ENCODE assay signal across 16 cellular contexts in the genomic region with DNA sequence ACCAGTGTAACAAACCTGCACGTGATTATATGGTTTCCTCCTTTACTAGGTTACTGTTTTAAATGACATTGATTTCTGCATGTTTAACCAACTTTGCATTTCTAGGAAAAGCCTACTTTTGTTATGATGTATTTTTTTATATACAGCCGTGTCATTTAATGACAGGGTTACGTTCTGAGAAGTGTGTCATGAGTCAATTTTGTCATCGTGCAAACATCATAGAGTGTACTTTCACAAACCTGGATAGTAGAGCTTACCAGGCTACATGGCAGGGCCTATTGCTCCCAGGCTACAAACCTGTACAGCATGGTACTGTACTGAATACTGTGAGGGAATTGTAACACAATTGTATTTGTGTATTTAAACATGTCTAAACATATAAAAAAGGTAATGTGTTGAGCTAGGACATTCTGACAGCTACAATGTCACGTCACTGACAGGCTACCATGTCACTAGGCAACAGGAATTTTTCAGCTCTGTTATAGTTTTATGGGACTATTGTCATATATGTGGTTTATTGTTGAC.
A peak's percentile ranks its signal among the peaks of the same experiment; 100 is the strongest.
DNase-seq lines count a peak whose midpoint lies in the region; ATAC-seq, FAIRE-seq and TF ChIP-seq lines count a peak whose summit lies in the region.
"Had no signal": no experiment of that assay in that cellular context is flagged by ENCODE, and none has a peak within 500 bp of the region (broad histone marks: within the 10 kb centered on the region; RNA-seq: fewer than 3 reads in every experiment).

No MANE protein-coding gene starts in this region.

- no peak for DNase-seq in H54 (ENCODE audit: insufficient read length, low spot score)
- no peak for DNase-seq in activated T-helper 2 cell treated with anti-CD3 and anti-CD28 coated beads, Interferon-gamma antibody, Interleukin-2, Interleukin-4, amounts not matched to agents 10 μg/mL and 5 μg/mL and 100 μg/mL, durations not matched to agents 14 hours and 24 hours and 36 hours (ENCODE audit: low spot score)
- no peak for DNase-seq in pancreas
- no peak for DNase-seq in NCI-H187 (lab: John Stamatoyannopoulos, UW)
- DNase-seq: EL; NCI-H1105; NCI-H1694 treated with DMSO at 0.1 percent for 48 hours; NCI-H69; NK-92 treated with Interleukin-12 subunit alpha and Interleukin-12 subunit beta, amount 100 ng/mL, for 24 hours; SHP77 had no signal

- no peaks in the 10 kb centered on the region for H3K9me3 ChIP-seq in pancreas
- H3K9me3 ChIP-seq: HAP-1 had no signal

- H3K4me1 Mint-ChIP-seq in activated T-helper 2 cell treated with anti-CD3 and anti-CD28 coated beads, Interferon-gamma antibody, Interleukin-2, Interleukin-4, amounts not matched to agents 10 μg/mL and 5 μg/mL and 100 μg/mL, durations not matched to agents 14 hours and 24 hours and 36 hours (ENCODE audit: low read depth) = peaks cover 18% of the 10 kb centered on the region
- H3K4me1 Mint-ChIP-seq: CD4-positive, CD25-positive, alpha-beta regulatory T cell had no signal

- TF ChIP-seq POLR2A in H54 (IDR thresholded peaks at IDR 0.05; ENCODE audit: low read depth, low read length) = no peak

- WGBS in pancreas, 2 donors = 33 to 37% methylated on average over 5 of the region's 5 CpGs

- H3K27ac Mint-ChIP-seq in activated T-helper 2 cell treated with anti-CD3 and anti-CD28 coated beads, Interferon-gamma antibody, Interleukin-2, Interleukin-4, amounts not matched to agents 10 μg/mL and 5 μg/mL and 100 μg/mL, durations not matched to agents 14 hours and 24 hours and 36 hours = peak overlapping the region; percentile 57
- H3K27ac Mint-ChIP-seq: CD4-positive, CD25-positive, alpha-beta regulatory T cell had no signal

- peak; percentile 52 for FAIRE-seq in H54 (lab: Jason Lieb, UNC)
- no peak for FAIRE-seq in pancreas (lab: Jason Lieb, UNC)

- peaks cover 3% of the 10 kb centered on the region for H3K9me3 Mint-ChIP-seq in activated T-helper 2 cell treated with anti-CD3 and anti-CD28 coated beads, Interferon-gamma antibody, Interleukin-2, Interleukin-4, amounts not matched to agents 10 μg/mL and 5 μg/mL and 100 μg/mL, durations not matched to agents 14 hours and 24 hours and 36 hours

- H3K4me1 ChIP-seq in pancreas = peaks cover 0 to 13% (median 10%) of the 10 kb centered on the region in 3 donors
- H3K4me1 ChIP-seq: HAP-1 had no signal

- H3K4me3 ChIP-seq in pancreas = no peak overlapping the region
- H3K4me3 ChIP-seq: HAP-1 had no signal

- TF ChIP-seq CTCF in pancreas (IDR thresholded peaks at IDR 0.05) = no peak

- H3K27me3 Mint-ChIP-seq in activated T-helper 2 cell treated with anti-CD3 and anti-CD28 coated beads, Interferon-gamma antibody, Interleukin-2, Interleukin-4, amounts not matched to agents 10 μg/mL and 5 μg/mL and 100 μg/mL, durations not matched to agents 14 hours and 24 hours and 36 hours (ENCODE audit: low read depth) = no peaks in the 10 kb centered on the region
- H3K27me3 Mint-ChIP-seq: CD4-positive, CD25-positive, alpha-beta regulatory T cell had no signal

- H3K27ac ChIP-seq in pancreas = no peak overlapping the region
- H3K27ac ChIP-seq: KMS-11 had no signal

- intact Hi-C loops in activated T-helper 2 cell treated with anti-CD3 and anti-CD28 coated beads, Interferon-gamma antibody, Interleukin-2, Interleukin-4, amounts not matched to agents 10 μg/mL and 5 μg/mL and 100 μg/mL, durations not matched to agents 14 hours and 24 hours and 36 hours (cut with micrococcal nuclease) = loop anchor here (1.0 kb wide), 2 partner anchors 23 to 27 kb away; no protein-coding TSS in a partner anchor
- intact Hi-C loops in pancreas (cut with DNase I) = no loop called here

- ATAC-seq in GM18502 (IDR thresholded peaks at IDR 0.05; ENCODE audit: poor library complexity, unreplicated experiment) = peak; percentile 45
- peak in 3 of 4 donors; percentile 24 to 64 (median 58) for ATAC-seq in pancreas
- no peak for ATAC-seq in GM21529 (IDR thresholded peaks at IDR 0.05; ENCODE audit: unreplicated experiment)
- ATAC-seq in HG03457 (IDR thresholded peaks at IDR 0.05; ENCODE audit: unreplicated experiment) = no peak

- peaks cover 3% of the 10 kb centered on the region for H3K36me3 Mint-ChIP-seq in activated T-helper 2 cell treated with anti-CD3 and anti-CD28 coated beads, Interferon-gamma antibody, Interleukin-2, Interleukin-4, amounts not matched to agents 10 μg/mL and 5 μg/mL and 100 μg/mL, durations not matched to agents 14 hours and 24 hours and 36 hours (ENCODE audit: low read depth)
- H3K36me3 Mint-ChIP-seq: CD4-positive, CD25-positive, alpha-beta regulatory T cell had no signal

- H3K27me3 ChIP-seq in pancreas = peaks cover 0 to 11% (median 6%) of the 10 kb centered on the region in 4 donors

- no peak overlapping the region for H3K4me3 Mint-ChIP-seq in activated T-helper 2 cell treated with anti-CD3 and anti-CD28 coated beads, Interferon-gamma antibody, Interleukin-2, Interleukin-4, amounts not matched to agents 10 μg/mL and 5 μg/mL and 100 μg/mL, durations not matched to agents 14 hours and 24 hours and 36 hours (ENCODE audit: low read depth)
- H3K4me3 Mint-ChIP-seq: CD4-positive, CD25-positive, alpha-beta regulatory T cell had no signal

- H3K36me3 ChIP-seq in pancreas = no peaks in the 10 kb centered on the region
- H3K36me3 ChIP-seq: HAP-1 had no signal

Comparison
In these comparisons a context has a peak if more than half of its experiments do, and no peak if none do; other contexts are left out.
1. ATAC-seq: peak in GM18502 (single experiment) and pancreas (3 of 4); none in GM21529 (single experiment) and HG03457 (single experiment).